ENCODE assay signal across 6 cellular contexts in the genomic region with DNA sequence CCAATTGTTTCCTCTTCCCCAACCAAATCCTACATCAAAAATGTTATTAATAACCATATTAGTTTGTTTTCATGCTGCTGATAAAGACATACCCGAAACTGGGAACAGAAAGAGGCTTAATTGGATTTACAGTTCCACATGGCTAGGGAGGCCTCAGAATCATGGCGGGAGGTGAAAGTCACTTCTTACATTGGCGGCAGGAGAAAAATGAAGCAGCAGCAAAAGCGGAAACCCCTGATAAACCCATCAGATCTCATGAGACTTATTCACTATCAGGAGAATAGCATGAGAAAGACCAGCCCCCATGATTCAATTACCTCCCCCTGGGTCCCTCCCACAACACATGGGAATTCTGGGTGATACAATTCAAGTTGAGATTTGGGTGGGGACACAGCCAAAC. TPM values are rescaled to one million over a fixed set of nuclear protein-coding genes. Genes with fewer than 3 reads are reported as not detected.
DNase-seq lines count a peak whose midpoint lies in the region; ATAC-seq and TF ChIP-seq lines count a peak whose summit lies in the region.
"Not testable (repeated sequence)": the region's sequence is repeated elsewhere in the genome, so short reads cannot be mapped to it uniquely, and the experiment has no call there.

No MANE protein-coding gene starts in this region.

- TF ChIP-seq RAD21 in liver (IDR thresholded peaks at IDR 0.05): not testable (repeated sequence)

- H3K9ac ChIP-seq in liver (ENCODE audit: low read depth in 1 of 2, low read length in 2 of 2): not testable (repeated sequence)

- not testable (repeated sequence) for H3K9me3 ChIP-seq in CD4-positive, alpha-beta T cell (ENCODE audit: control insufficient read depth, low read length); liver (ENCODE audit: control insufficient read depth in 4 of 4, low read length in 3 of 4); naive thymus-derived CD4-positive, alpha-beta T cell (ENCODE audit: control insufficient read depth in 2 of 3, low read length in 3 of 3)

- BruUV-seq in MCF 10A (replicated peaks; lab: Mats Ljungman, UMichigan): not testable (repeated sequence)

- POLR2A ChIA-PET in CD4-positive, alpha-beta T cell (lab: Charles Lee): interaction anchor here (1.5 kb wide), 1 partner anchor 17 kb away, joined by 3 read pairs; no protein-coding TSS in a partner anchor
- POLR2A ChIA-PET in MCF 10A (lab: Yijun Ruan, JAX): interaction anchor here (1.0 to 1.1 kb wide), 2 partner anchors 16 to 18 kb away, joined by 3 to 6 read pairs; partner anchors contain the start of gene ALDH9A1
- POLR2A ChIA-PET in naive thymus-derived CD4-positive, alpha-beta T cell (lab: Charles Lee): not testable (repeated sequence)

- not testable (repeated sequence) for ATAC-seq in CD4-positive, alpha-beta T cell (ENCODE audit: poor library complexity); activated T-helper 17 cell treated with anti-CD3 and anti-CD28 coated beads, Interleukin-2, amount 50 U/mL, for 72 hours (replicated peaks); naive thymus-derived CD4-positive, alpha-beta T cell; stimulated activated memory B cell treated with anti-CD40 and anti-IgM and Interleukin-4, amounts not matched to agents 10 μg/mL and 1 μg/mL and 100 μg/mL, for 72 hours

- not testable (repeated sequence) for H3K4me3 ChIP-seq in liver (ENCODE audit: low read depth in 1 of 3, low read length in 3 of 3); naive thymus-derived CD4-positive, alpha-beta T cell (ENCODE audit: low read length)

- 97% methylated on average over 4 of the region's 4 CpGs for WGBS in liver

- peaks cover 0 to 18% (median 9%) of the 10 kb centered on the region in 4 donors for H3K4me1 ChIP-seq in liver (ENCODE audit: control insufficient read depth in 4 of 4, insufficient read depth in 4 of 4, low read length in 3 of 4)
- H3K4me1 ChIP-seq in naive thymus-derived CD4-positive, alpha-beta T cell (ENCODE audit: control insufficient read depth in 2 of 2, insufficient read depth in 2 of 2, low read length in 2 of 2): peaks cover 0 to 12% of the 10 kb centered on the region in 2 donors

- CTCF ChIA-PET in CD4-positive, alpha-beta T cell (lab: Charles Lee); naive thymus-derived CD4-positive, alpha-beta T cell (lab: Charles Lee): not testable (repeated sequence)
- CTCF ChIA-PET in MCF 10A (lab: Yijun Ruan, JAX): interaction anchor here (0.9 to 1.3 kb wide), 2 partner anchors 26 to 234 kb away, joined by 3 read pairs; no protein-coding TSS in a partner anchor

- not testable (repeated sequence) for H3K9me3 Mint-ChIP-seq in CD4-positive, alpha-beta T cell; activated T-helper 17 cell treated with anti-CD3 and anti-CD28 coated beads, Interleukin-2, amount 50 U/mL, for 72 hours; MCF 10A (ENCODE audit: unreplicated experiment); naive thymus-derived CD4-positive, alpha-beta T cell; stimulated activated memory B cell treated with anti-CD40 and anti-IgM and Interleukin-4, amounts not matched to agents 10 μg/mL and 1 μg/mL and 100 μg/mL, for 72 hours

- not testable (repeated sequence) for H3K27me3 Mint-ChIP-seq in CD4-positive, alpha-beta T cell; activated T-helper 17 cell treated with anti-CD3 and anti-CD28 coated beads, Interleukin-2, amount 50 U/mL, for 72 hours; MCF 10A (ENCODE audit: insufficient read depth, unreplicated experiment); naive thymus-derived CD4-positive, alpha-beta T cell; stimulated activated memory B cell treated with anti-CD40 and anti-IgM and Interleukin-4, amounts not matched to agents 10 μg/mL and 1 μg/mL and 100 μg/mL, for 72 hours

- H3K27ac ChIP-seq in CD4-positive, alpha-beta T cell (ENCODE audit: low read depth, low read length); naive thymus-derived CD4-positive, alpha-beta T cell (ENCODE audit: low read depth, low read length): not testable (repeated sequence)
- peak overlapping the region; percentile 19 to 69 for H3K27ac ChIP-seq in liver (ENCODE audit: low read depth in 1 of 2, low read length in 2 of 2)

- not testable (repeated sequence) for H3K27me3 ChIP-seq in CD4-positive, alpha-beta T cell (ENCODE audit: control insufficient read depth, insufficient read depth, low read length); liver (ENCODE audit: control insufficient read depth in 4 of 4, insufficient read depth in 4 of 4, low read length in 3 of 4); naive thymus-derived CD4-positive, alpha-beta T cell (ENCODE audit: control insufficient read depth in 2 of 2, insufficient read depth in 2 of 2, low read length in 2 of 2)

- H3K4me1 Mint-ChIP-seq in CD4-positive, alpha-beta T cell (ENCODE audit: low read depth): peaks cover 38% of the 10 kb centered on the region
- peaks cover 17% of the 10 kb centered on the region for H3K4me1 Mint-ChIP-seq in activated T-helper 17 cell treated with anti-CD3 and anti-CD28 coated beads, Interleukin-2, amount 50 U/mL, for 72 hours
- not testable (repeated sequence) for H3K4me1 Mint-ChIP-seq in MCF 10A (ENCODE audit: insufficient read depth, unreplicated experiment)
- H3K4me1 Mint-ChIP-seq in naive thymus-derived CD4-positive, alpha-beta T cell: peaks cover 16 to 53% (median 47%) of the 10 kb centered on the region in 7 donors
- H3K4me1 Mint-ChIP-seq in stimulated activated memory B cell treated with anti-CD40 and anti-IgM and Interleukin-4, amounts not matched to agents 10 μg/mL and 1 μg/mL and 100 μg/mL, for 72 hours: peaks cover 16% of the 10 kb centered on the region

- DNase-seq in CD4-positive, alpha-beta T cell; MCF 10A (ENCODE audit: unreplicated experiment); naive thymus-derived CD4-positive, alpha-beta T cell: not testable (repeated sequence)

- H3K4me3 Mint-ChIP-seq in CD4-positive, alpha-beta T cell; activated T-helper 17 cell treated with anti-CD3 and anti-CD28 coated beads, Interleukin-2, amount 50 U/mL, for 72 hours; MCF 10A (ENCODE audit: unreplicated experiment); naive thymus-derived CD4-positive, alpha-beta T cell; stimulated activated memory B cell treated with anti-CD40 and anti-IgM and Interleukin-4, amounts not matched to agents 10 μg/mL and 1 μg/mL and 100 μg/mL, for 72 hours: not testable (repeated sequence)

- H3K36me3 ChIP-seq in liver (ENCODE audit: control insufficient read depth in 4 of 4, insufficient read depth in 3 of 4, low read depth in 1 of 4, low read length in 3 of 4): peaks cover 4 to 43% (median 35%) of the 10 kb centered on the region in 4 donors
- H3K36me3 ChIP-seq in naive thymus-derived CD4-positive, alpha-beta T cell (ENCODE audit: control insufficient read depth in 2 of 3, insufficient read depth in 3 of 3, low read length in 3 of 3): peaks cover 4 to 59% (median 21%) of the 10 kb centered on the region in 3 experiments

- intact Hi-C loops in CD4-positive, alpha-beta T cell (cut with DNase I, micrococcal nuclease); MCF 10A (cut with micrococcal nuclease): not testable (repeated sequence)
- intact Hi-C loops in naive thymus-derived CD4-positive, alpha-beta T cell (cut with micrococcal nuclease): loop anchor here in 1 of 2 donors (5.0 kb wide), 1 partner anchor 48 kb away; the partner anchor contains the start of gene MGST3

- peaks cover 95% of the 10 kb centered on the region for H3K36me3 Mint-ChIP-seq in CD4-positive, alpha-beta T cell (ENCODE audit: low read depth)
- H3K36me3 Mint-ChIP-seq in activated T-helper 17 cell treated with anti-CD3 and anti-CD28 coated beads, Interleukin-2, amount 50 U/mL, for 72 hours (ENCODE audit: low read depth): peaks cover 84% of the 10 kb centered on the region
- H3K36me3 Mint-ChIP-seq in MCF 10A (ENCODE audit: insufficient read depth, unreplicated experiment): peaks cover 93% of the 10 kb centered on the region
- peaks cover 23 to 78% (median 62%) of the 10 kb centered on the region in 5 donors for H3K36me3 Mint-ChIP-seq in naive thymus-derived CD4-positive, alpha-beta T cell
- peaks cover 70% of the 10 kb centered on the region for H3K36me3 Mint-ChIP-seq in stimulated activated memory B cell treated with anti-CD40 and anti-IgM and Interleukin-4, amounts not matched to agents 10 μg/mL and 1 μg/mL and 100 μg/mL, for 72 hours

- TF ChIP-seq CTCF in CD4-positive, alpha-beta T cell (IDR thresholded peaks at IDR 0.05); MCF 10A (IDR thresholded peaks at IDR 0.05; ENCODE audit: unreplicated experiment); liver (IDR thresholded peaks at IDR 0.05; ENCODE audit: low read depth, low read length, missing input control): not testable (repeated sequence)

- H3K27ac Mint-ChIP-seq in CD4-positive, alpha-beta T cell: peak overlapping the region; percentile 78
- peak overlapping the region; percentile 38 for H3K27ac Mint-ChIP-seq in activated T-helper 17 cell treated with anti-CD3 and anti-CD28 coated beads, Interleukin-2, amount 50 U/mL, for 72 hours
- peak overlapping the region; percentile 52 for H3K27ac Mint-ChIP-seq in MCF 10A (ENCODE audit: low read depth, unreplicated experiment)
- H3K27ac Mint-ChIP-seq in naive thymus-derived CD4-positive, alpha-beta T cell: peak overlapping the region in 6 of 9 donors; percentile 35 to 78 (median 76)
- peak overlapping the region; percentile 44 for H3K27ac Mint-ChIP-seq in stimulated activated memory B cell treated with anti-CD40 and anti-IgM and Interleukin-4, amounts not matched to agents 10 μg/mL and 1 μg/mL and 100 μg/mL, for 72 hours

RNA-seq across cellular contexts. Expression of gene ALDH9A1, which starts 17.6 kb away (rescaled TPM):
- 10 to 100 TPM; 33.9 to 35.5 TPM for total RNA-seq in CD4-positive, alpha-beta T cell
- 10 to 100 TPM; 18.8 to 35.4 TPM for total RNA-seq in activated T-helper 17 cell treated with anti-CD3 and anti-CD28 coated beads, Interleukin-2, amount 50 U/mL, for 72 hours
- total RNA-seq in MCF 10A (2022) (56.3 and 67.1 TPM in 2 replicates), liver (10 to 100 TPM; 42.8 to 93.4 TPM)
- 10 to 100 TPM; 76.1 to 83.5 TPM for polyA plus RNA-seq in liver
- 10 to 100 TPM; 25.0 to 46.0 (median 40.5) TPM for total RNA-seq in naive thymus-derived CD4-positive, alpha-beta T cell
- 10 to 100 TPM; 74.1 to 88.4 TPM for polyA plus RNA-seq in naive thymus-derived CD4-positive, alpha-beta T cell

RNA-seq across cellular contexts. Expression of gene MGST3, which starts 49.7 kb away (rescaled TPM):
- 10 to 100 TPM; 22.0 to 23.5 TPM for total RNA-seq in CD4-positive, alpha-beta T cell
- 10 to 100 TPM; 42.1 to 57.9 TPM for total RNA-seq in activated T-helper 17 cell treated with anti-CD3 and anti-CD28 coated beads, Interleukin-2, amount 50 U/mL, for 72 hours
- total RNA-seq in MCF 10A (2022) (75.5 and 97.1 TPM in 2 replicates), liver (100 to 1,000 TPM in 1 of 2 donors, 10 to 100 TPM in 1; 68.7 to 307 TPM)
- 100 to 1,000 TPM; 177 to 185 TPM for polyA plus RNA-seq in liver
- 10 to 100 TPM; 21.4 to 59.4 (median 48.3) TPM for total RNA-seq in naive thymus-derived CD4-positive, alpha-beta T cell
- 100 to 1,000 TPM in 1 of 2 donors, 10 to 100 TPM in 1; 91.2 to 119 TPM for polyA plus RNA-seq in naive thymus-derived CD4-positive, alpha-beta T cell
